ENCODE assay signal across 12 cellular contexts in genomic region chr5:34905564-34905963, GRCh38. TPM values are rescaled to one million over a fixed set of nuclear protein-coding genes. Genes with fewer than 3 reads are reported as not detected.
DNase-seq lines count a peak whose midpoint lies in the region; ATAC-seq and TF ChIP-seq lines count a peak whose summit lies in the region.
"Had no signal": no experiment of that assay in that cellular context is flagged by ENCODE, and none has a peak within 500 bp of the region (broad histone marks: within the 10 kb centered on the region; RNA-seq: fewer than 3 reads in every experiment).

No MANE protein-coding gene starts in this region.

- no TSS peak for BruUV-seq in mammary epithelial cell (replicated peaks; lab: Mats Ljungman, UMichigan)

- no peak overlapping the region for H3K27ac Mint-ChIP-seq in nephron progenitor cell
- no peak overlapping the region for H3K27ac Mint-ChIP-seq in naive thymus-derived CD8-positive, alpha-beta T cell
- H3K27ac Mint-ChIP-seq: activated T-cell treated with anti-CD3 and anti-CD28 coated beads, Interleukin-2, amount 50 U/mL, for 72 hours had no signal

- H3K27me3 Mint-ChIP-seq in nephron progenitor cell (ENCODE audit: low read depth, poor library complexity), result no peaks in the 10 kb centered on the region
- H3K27me3 Mint-ChIP-seq in naive thymus-derived CD8-positive, alpha-beta T cell, result no peaks in the 10 kb centered on the region

- no peak overlapping the region for H3K4me3 Mint-ChIP-seq in nephron progenitor cell
- no peak overlapping the region for H3K4me3 Mint-ChIP-seq in naive thymus-derived CD8-positive, alpha-beta T cell
- H3K4me3 Mint-ChIP-seq: activated T-cell treated with anti-CD3 and anti-CD28 coated beads, Interleukin-2, amount 50 U/mL, for 72 hours had no signal

- H3K9ac ChIP-seq in MM.1S (ENCODE audit: low read length) (no peak overlapping the region), mammary epithelial cell (ENCODE audit: insufficient read depth, low read length) (no peak overlapping the region)

- dilution Hi-C loops in mammary epithelial cell (cut with HindIII; ENCODE audit: low sequenced_read_pairs), result no loop called here

- in situ Hi-C loops in mammary epithelial cell (cut with MboI; ENCODE audit: low sequenced_read_pairs in 2 of 2), result loop anchor here (25.0 kb wide), 1 partner anchor 893 kb away; the partner anchor contains the start of gene AMACR (in 2 of the 2)

- H3K36me3 ChIP-seq in MM.1S (replicated peaks; ENCODE audit: insufficient read depth, low read length), result no peaks in the 10 kb centered on the region
- H3K36me3 ChIP-seq in mammary epithelial cell (ENCODE audit: insufficient read depth, low read length), result peaks cover 17% of the 10 kb centered on the region

- H3K9me3 ChIP-seq in MM.1S (replicated peaks; ENCODE audit: insufficient read depth, low read length) (no peaks in the 10 kb centered on the region), mammary epithelial cell (replicated peaks; ENCODE audit: insufficient read depth, low read length) (no peaks in the 10 kb centered on the region)

- DNase-seq in DMS 273 (lab: John Stamatoyannopoulos, UW; ENCODE audit: unreplicated experiment), result peak; percentile 13
- DNase-seq in DMS 273 treated with DMSO at 0.1 percent for 48 hours (lab: John Stamatoyannopoulos, UW), result no peak
- no peak for DNase-seq in MM.1S
- DNase-seq in mammary epithelial cell, result no peak
- DNase-seq in nephron progenitor cell, result no peak
- DNase-seq in ecto neural progenitor cell (ENCODE audit: low spot score), result no peak
- no peak for DNase-seq in activated CD4-positive, CD25-positive, alpha-beta regulatory T cell (lab: John Stamatoyannopoulos, UW)
- DNase-seq in naive thymus-derived CD8-positive, alpha-beta T cell, result no peak
- DNase-seq: 8988T; activated T-cell treated with anti-CD3 and anti-CD28 coated beads, Interleukin-2, amount 50 U/mL, for 72 hours; NCI-H187 treated with DMSO at 0.1 percent for 48 hours; retina had no signal

- no peak overlapping the region for H3K4me3 ChIP-seq in MM.1S (ENCODE audit: low read length)
- no peak overlapping the region for H3K4me3 ChIP-seq in mammary epithelial cell (replicated peaks in 1 of 3; ENCODE audit: insufficient read depth in 1 of 3, low read depth in 2 of 3, low read length in 3 of 3)

- H3K9me3 Mint-ChIP-seq in nephron progenitor cell, result no peaks in the 10 kb centered on the region
- H3K9me3 Mint-ChIP-seq in naive thymus-derived CD8-positive, alpha-beta T cell, result no peaks in the 10 kb centered on the region
- H3K9me3 Mint-ChIP-seq: activated T-cell treated with anti-CD3 and anti-CD28 coated beads, Interleukin-2, amount 50 U/mL, for 72 hours had no signal

- intact Hi-C loops in mammary epithelial cell (cut with micrococcal nuclease), result no loop called here

- no peak for ATAC-seq in naive thymus-derived CD8-positive, alpha-beta T cell
- ATAC-seq: activated T-cell treated with anti-CD3 and anti-CD28 coated beads, Interleukin-2, amount 50 U/mL, for 72 hours had no signal

- H3K27ac ChIP-seq in MM.1S (ENCODE audit: low read length), result no peak overlapping the region
- no peak overlapping the region for H3K27ac ChIP-seq in mammary epithelial cell (ENCODE audit: insufficient read depth, low read depth, low read length)

- H2AFZ ChIP-seq in MM.1S (ENCODE audit: low read length) (no peak overlapping the region), mammary epithelial cell (ENCODE audit: low read depth, low read length) (no peak overlapping the region)

- POLR2A ChIA-PET in naive thymus-derived CD8-positive, alpha-beta T cell (lab: Charles Lee), result no interaction called here

- no peaks in the 10 kb centered on the region for H3K4me1 ChIP-seq in MM.1S (ENCODE audit: low read length)
- H3K4me1 ChIP-seq in mammary epithelial cell (ENCODE audit: insufficient read depth, low read length), result no peaks in the 10 kb centered on the region

- peak; percentile 25 for TF ChIP-seq CTCF in MM.1S (IDR thresholded peaks at IDR 0.05; ENCODE audit: low read length)
- peak; percentile 23 to 48 for TF ChIP-seq CTCF in mammary epithelial cell (conservative IDR thresholded peaks at IDR 0.05 in 1 of 2, IDR thresholded peaks at IDR 0.05 in 1 of 2; ENCODE audit: extremely low read depth in 1 of 2, insufficient read depth in 1 of 2, low read depth in 1 of 2, low read length in 2 of 2)
- peak; percentile 35 for TF ChIP-seq CTCF in nephron progenitor cell (IDR thresholded peaks at IDR 0.05)

- H3K4me1 Mint-ChIP-seq in nephron progenitor cell, result no peaks in the 10 kb centered on the region
- no peaks in the 10 kb centered on the region for H3K4me1 Mint-ChIP-seq in naive thymus-derived CD8-positive, alpha-beta T cell

- H3K9me2 ChIP-seq in MM.1S (replicated peaks; ENCODE audit: insufficient read depth, low read length), result no peaks in the 10 kb centered on the region

- WGBS in mammary epithelial cell (ENCODE audit: low coverage, missing lambda C conversion rate), result 58% methylated on average over 2 of the region's 2 CpGs

- H3F3A ChIP-seq in MM.1S (ENCODE audit: insufficient read depth, low read length), result no peaks in the 10 kb centered on the region

- no peak overlapping the region for H3K4me2 ChIP-seq in MM.1S (ENCODE audit: low read depth, low read length)
- H3K4me2 ChIP-seq in mammary epithelial cell (ENCODE audit: insufficient read depth, low read depth, low read length), result no peak overlapping the region

- CTCF ChIA-PET in mammary epithelial cell (lab: Charles Lee; ENCODE audit: low non-redundant PET), result no interaction called here

- H4K20me1 ChIP-seq in MM.1S (ENCODE audit: insufficient read depth, low read length), result no peaks in the 10 kb centered on the region
- H4K20me1 ChIP-seq in mammary epithelial cell (ENCODE audit: insufficient read depth, low read length), result no peaks in the 10 kb centered on the region

- peaks cover 38% of the 10 kb centered on the region for H3K36me3 Mint-ChIP-seq in nephron progenitor cell (ENCODE audit: low read depth)
- peaks cover 4 to 52% (median 6%) of the 10 kb centered on the region in 3 donors for H3K36me3 Mint-ChIP-seq in naive thymus-derived CD8-positive, alpha-beta T cell

- H3K79me2 ChIP-seq in MM.1S (ENCODE audit: low read length) (no peaks in the 10 kb centered on the region), mammary epithelial cell (ENCODE audit: insufficient read depth, low read length) (no peaks in the 10 kb centered on the region)

- no peaks in the 10 kb centered on the region for H3K27me3 ChIP-seq in MM.1S (replicated peaks; ENCODE audit: insufficient read depth, low read length)
- H3K27me3 ChIP-seq in mammary epithelial cell (ENCODE audit: insufficient read depth, low read length), result no peaks in the 10 kb centered on the region

RNA-seq across cellular contexts. Expression of gene RAD1, which starts 9.7 kb away (rescaled TPM):
- total RNA-seq in mammary epithelial cell, result 10 to 100 TPM; 25.0 to 25.7 TPM
- polyA plus RNA-seq in mammary epithelial cell, result 17.7 TPM
- 9.2 TPM for polyA minus RNA-seq in mammary epithelial cell
- total RNA-seq in naive thymus-derived CD8-positive, alpha-beta T cell, result 10 to 100 TPM; 29.5 to 33.9 TPM
- 10 to 100 TPM; 18.8 to 19.9 (median 19.4) TPM for polyA plus RNA-seq in naive thymus-derived CD8-positive, alpha-beta T cell

RNA-seq across cellular contexts. Expression of gene BRIX1, which starts 9.9 kb away (rescaled TPM):
- 10 to 100 TPM; 20.8 to 39.8 TPM for total RNA-seq in mammary epithelial cell
- polyA plus RNA-seq in mammary epithelial cell, result 22.4 TPM
- polyA minus RNA-seq in mammary epithelial cell, result 16.5 TPM
- 10 to 100 TPM; 36.8 to 41.1 TPM for total RNA-seq in naive thymus-derived CD8-positive, alpha-beta T cell
- 10 to 100 TPM; 43.4 to 49.9 (median 45.5) TPM for polyA plus RNA-seq in naive thymus-derived CD8-positive, alpha-beta T cell

RNA-seq across cellular contexts. Expression of gene DNAJC21, which starts 23.8 kb away (rescaled TPM):
- 10 to 100 TPM; 23.2 to 53.0 TPM for total RNA-seq in mammary epithelial cell
- polyA plus RNA-seq in mammary epithelial cell, result 20.1 TPM
- polyA minus RNA-seq in mammary epithelial cell, result 29.3 TPM
- 10 to 100 TPM; 57.9 to 62.6 TPM for total RNA-seq in naive thymus-derived CD8-positive, alpha-beta T cell
- polyA plus RNA-seq in naive thymus-derived CD8-positive, alpha-beta T cell, result 10 to 100 TPM; 14.6 to 27.6 (median 21.8) TPM
